Comparison of ENCODE assay signal across 15 cellular contexts in genomic region chr2:17362956-17363355, GRCh38.
DNase-seq lines count a peak whose midpoint lies in the region; ATAC-seq lines count a peak whose summit lies in the region.
"Had no signal": no experiment of that assay in that cellular context is flagged by ENCODE, and none has a peak within 500 bp of the region (broad histone marks: within the 10 kb centered on the region; RNA-seq: fewer than 3 reads in every experiment).

No MANE protein-coding gene starts in this region.

- no peak for DNase-seq in activated CD8-positive, alpha-beta memory T cell treated with anti-CD3 and anti-CD28 coated beads, Interleukin-2, amount 50 U/mL, for 48 hours
- DNase-seq in posterior cingulate gyrus: no peak
- DNase-seq: ACHN; AML-193; Caco-2; CD4-positive, alpha-beta T cell; HCEC 1CT; IMR-90; Karpas-422 had no signal

- ATAC-seq in GM18508 (IDR thresholded peaks at IDR 0.05; ENCODE audit: insufficient read depth, unreplicated experiment) (peak; percentile 58), GM18909 (IDR thresholded peaks at IDR 0.05; ENCODE audit: poor library complexity, unreplicated experiment) (peak; percentile 72), HG03354 (IDR thresholded peaks at IDR 0.05; ENCODE audit: poor library complexity, severe bottlenecking, unreplicated experiment) (peak; percentile 54), GM19452 (IDR thresholded peaks at IDR 0.05; ENCODE audit: unreplicated experiment) (no peak)
- ATAC-seq: GM23338, K562 had no signal

- intact Hi-C loops in posterior cingulate gyrus (cut with DNase I): no loop called here
